Comparison of ENCODE assay signal across 2 cellular contexts in genomic region chr6:149608381-149608982, GRCh38.
TF ChIP-seq lines count a peak whose summit lies in the region.

No MANE protein-coding gene starts in this region.

TF ChIP-seq in H1, 55 proteins besides CTCF, POLR2A, EP300 and RAD21:
- TF ChIP-seq TAF7 (optimal IDR thresholded peaks at IDR 0.05; ENCODE audit: borderline replicate concordance, low read depth, low read length) (no peak), ZNF274 (IDR thresholded peaks at IDR 0.05; ENCODE audit: borderline replicate concordance, extremely low read depth, low read length) (no peak), EZH2 (IDR thresholded peaks at IDR 0.05; ENCODE audit: low read depth, low read length, severe bottlenecking) (no peak), RXRA (IDR thresholded peaks at IDR 0.05; ENCODE audit: insufficient read depth, low read depth, low read length) (no peak)

TF ChIP-seq in SK-N-SH, 30 proteins besides CTCF, POLR2A, EP300 and RAD21:
- TF ChIP-seq EZH2phosphoT487 (IDR thresholded peaks at IDR 0.05; ENCODE audit: borderline replicate concordance, low read depth) (no peak), TEAD4 (IDR thresholded peaks at IDR 0.05; ENCODE audit: borderline replicate concordance, insufficient read depth) (no peak), MXI1 (IDR thresholded peaks at IDR 0.05; ENCODE audit: low read depth, low read length) (no peak), USF1 (IDR thresholded peaks at IDR 0.05; ENCODE audit: borderline replicate concordance, low read depth) (no peak), USF2 (IDR thresholded peaks at IDR 0.05; ENCODE audit: borderline replicate concordance, low read depth, low read length) (no peak), IRF3 (IDR thresholded peaks at IDR 0.05; ENCODE audit: low read depth, low read length) (no peak)
